18 cellular contexts compared by ENCODE assay signal in genomic region chr11:61784506-61784805, GRCh38.
"Had no signal": no experiment of that assay in that cellular context is flagged by ENCODE, and none has a peak within 500 bp of the region (broad histone marks: within the 10 kb centered on the region; RNA-seq: fewer than 3 reads in every experiment).

No MANE protein-coding gene starts in this region.

- FAIRE-seq: islet of Langerhans, TTC549, urothelium cell line had no signal

- H3K36me3 Mint-ChIP-seq: natural killer cell had no signal

- H3K4me1 ChIP-seq: breast epithelium, thyroid gland had no signal

- ATAC-seq: activated CD8-positive, alpha-beta T cell treated with anti-CD3 and anti-CD28 coated beads for 36 hours; activated T-cell treated with anti-CD3 and anti-CD28 coated beads, Interleukin-2, amount 50 U/mL, for 72 hours; natural killer cell had no signal

- DNase-seq: activated B cell treated with CpG ODN at 0.5 μM for 24 hours; activated CD4-positive, alpha-beta T cell treated with anti-CD3 and anti-CD28 coated beads for 48 hours; activated CD8-positive, alpha-beta memory T cell treated with anti-CD3 and anti-CD28 coated beads, Interleukin-2, amount 50 U/mL, for 48 hours; activated CD8-positive, alpha-beta T cell treated with anti-CD3 and anti-CD28 coated beads for 36 hours; activated naive CD8-positive, alpha-beta T cell treated with anti-CD3 and anti-CD28 coated beads for 36 hours; activated T-cell treated with anti-CD3 and anti-CD28 coated beads, Interleukin-2, amount 50 U/mL, for 72 hours; aorta; dorsolateral prefrontal cortex; erythroblast; natural killer cell; stimulated activated CD4-positive, alpha-beta T cell treated with anti-CD3 and anti-CD28 coated beads, Interleukin-12 subunit alpha, Interleukin-12 subunit beta, amount 100 ng/mL, for 4 hours; stimulated activated CD4-positive, alpha-beta T cell treated with anti-CD3 and anti-CD28 coated beads, Interleukin-2, amount 100 ng/mL, for 24 hours; T-helper 2 cell; thyroid gland had no signal

- H3K27ac Mint-ChIP-seq: activated B cell treated with CpG ODN at 0.5 μM for 24 hours; activated CD8-positive, alpha-beta T cell treated with anti-CD3 and anti-CD28 coated beads for 36 hours; activated naive CD8-positive, alpha-beta T cell treated with anti-CD3 and anti-CD28 coated beads for 36 hours; activated T-cell treated with anti-CD3 and anti-CD28 coated beads, Interleukin-2, amount 50 U/mL, for 72 hours had no signal

- H3K27me3 ChIP-seq: breast epithelium, dorsolateral prefrontal cortex, thyroid gland had no signal

- H3K9me3 ChIP-seq: breast epithelium, thyroid gland had no signal

- H3K4me3 ChIP-seq: breast epithelium, dorsolateral prefrontal cortex, thyroid gland had no signal

- H3K27me3 Mint-ChIP-seq: activated B cell treated with CpG ODN at 0.5 μM for 24 hours; activated CD8-positive, alpha-beta T cell treated with anti-CD3 and anti-CD28 coated beads for 36 hours; activated naive CD8-positive, alpha-beta T cell treated with anti-CD3 and anti-CD28 coated beads for 36 hours had no signal

- H3K9me3 Mint-ChIP-seq: activated B cell treated with CpG ODN at 0.5 μM for 24 hours; activated CD8-positive, alpha-beta T cell treated with anti-CD3 and anti-CD28 coated beads for 36 hours; activated naive CD8-positive, alpha-beta T cell treated with anti-CD3 and anti-CD28 coated beads for 36 hours; activated T-cell treated with anti-CD3 and anti-CD28 coated beads, Interleukin-2, amount 50 U/mL, for 72 hours; natural killer cell had no signal

- H3K27ac ChIP-seq: breast epithelium, thyroid gland had no signal

- H3K4me3 Mint-ChIP-seq: activated B cell treated with CpG ODN at 0.5 μM for 24 hours; activated CD8-positive, alpha-beta T cell treated with anti-CD3 and anti-CD28 coated beads for 36 hours; activated naive CD8-positive, alpha-beta T cell treated with anti-CD3 and anti-CD28 coated beads for 36 hours; activated T-cell treated with anti-CD3 and anti-CD28 coated beads, Interleukin-2, amount 50 U/mL, for 72 hours; natural killer cell had no signal
